ENCODE assay signal across 8 cellular contexts in the genomic region with DNA sequence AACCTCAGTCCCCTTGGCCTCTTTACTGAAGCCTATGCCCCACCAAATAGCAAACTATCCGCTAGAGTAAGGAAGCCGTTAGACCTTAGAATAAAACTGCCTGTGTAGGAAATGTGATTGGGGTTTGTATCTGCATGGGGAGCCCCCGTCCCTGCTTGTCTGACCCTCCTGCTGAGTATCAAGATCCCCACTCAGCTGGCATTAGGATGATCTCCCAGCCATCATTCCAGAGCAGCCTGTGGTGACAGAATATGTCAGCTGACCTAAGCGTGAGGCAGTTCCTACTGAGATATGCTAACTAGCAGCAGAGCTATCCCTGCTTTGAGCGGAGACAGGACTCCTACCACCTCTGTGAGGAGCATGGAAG. TPM values are rescaled to one million over a fixed set of nuclear protein-coding genes. Genes with fewer than 3 reads are reported as not detected.
DNase-seq lines count a peak whose midpoint lies in the region; ATAC-seq lines count a peak whose summit lies in the region.

No MANE protein-coding gene starts in this region.

- peak; percentile 11 for ATAC-seq in HG03571 (IDR thresholded peaks at IDR 0.05; ENCODE audit: unreplicated experiment)

- H3K27ac ChIP-seq in layer of hippocampus (ENCODE audit: low read depth, low read length): peak overlapping the region; percentile 80

- no peaks in the 10 kb centered on the region for H3K27me3 ChIP-seq in layer of hippocampus (ENCODE audit: control insufficient read depth, insufficient read depth, low read length)

- DNase-seq in stimulated activated CD4-positive, alpha-beta T cell treated with anti-CD3 and anti-CD28 coated beads, Interleukin-15, amount 100 ng/mL, for 24 hours: peak; percentile 22
- no peak for DNase-seq in stimulated activated CD4-positive, alpha-beta T cell treated with anti-CD3 and anti-CD28 coated beads, Interleukin-4, amount 100 ng/mL, for 1 hour
- DNase-seq in T-helper 9 cell (peak; percentile 3), dermis blood vessel endothelial cell (peak; percentile 67)
- DNase-seq in stimulated activated CD4-positive, alpha-beta T cell treated with anti-CD3 and anti-CD28 coated beads, Interleukin-4, amount 100 ng/mL, for 4 hours: peak; percentile 2 to 7
- no peak for DNase-seq in activated effector memory CD4-positive, alpha-beta T cell treated with Interleukin-2 at 50 U/mL for 16 hours

RNA-seq across cellular contexts. Expression of gene GFOD2, which starts 0.6 kb away (rescaled TPM):
- total RNA-seq in dermis blood vessel endothelial cell: 69.8 and 88.1 TPM in 2 replicates

RNA-seq across cellular contexts. Expression of gene C16orf86, which starts 53.1 kb away (rescaled TPM):
- 3.7 and 3.9 TPM in 2 replicates for total RNA-seq in dermis blood vessel endothelial cell

RNA-seq across cellular contexts. Expression of gene ENKD1, which starts 53.2 kb away (rescaled TPM):
- total RNA-seq in dermis blood vessel endothelial cell: 18.1 and 20.1 TPM in 2 replicates

RNA-seq across cellular contexts. Expression of gene PARD6A, which starts 59.0 kb away (rescaled TPM):
- total RNA-seq in dermis blood vessel endothelial cell: 6.3 and 7.0 TPM in 2 replicates

RNA-seq across cellular contexts. Expression of gene ACD, which starts 59.7 kb away (rescaled TPM):
- 14.5 and 17.8 TPM in 2 replicates for total RNA-seq in dermis blood vessel endothelial cell

Comparison
In these comparisons a context has a peak if more than half of its experiments do, and no peak if none do; other contexts are left out.
1. DNase-seq: peak in stimulated activated CD4-positive, alpha-beta T cell treated with anti-CD3 and anti-CD28 coated beads, Interleukin-15, amount 100 ng/mL, for 24 hours (single experiment), T-helper 9 cell (single experiment), dermis blood vessel endothelial cell (single experiment) and stimulated activated CD4-positive, alpha-beta T cell treated with anti-CD3 and anti-CD28 coated beads, Interleukin-4, amount 100 ng/mL, for 4 hours (2 of 2); none in stimulated activated CD4-positive, alpha-beta T cell treated with anti-CD3 and anti-CD28 coated beads, Interleukin-4, amount 100 ng/mL, for 1 hour (single experiment) and activated effector memory CD4-positive, alpha-beta T cell treated with Interleukin-2 at 50 U/mL for 16 hours (single experiment).